ENCODE assay signal across 10 cellular contexts in genomic region chr3:94069242-94069813, GRCh38. TPM values are rescaled to one million over a fixed set of nuclear protein-coding genes. Genes with fewer than 3 reads are reported as not detected.
DNase-seq lines count a peak whose midpoint lies in the region; ATAC-seq and TF ChIP-seq lines count a peak whose summit lies in the region.
"Had no signal": no experiment of that assay in that cellular context is flagged by ENCODE, and none has a peak within 500 bp of the region (broad histone marks: within the 10 kb centered on the region; RNA-seq: fewer than 3 reads in every experiment).

No MANE protein-coding gene starts in this region.

- TF ChIP-seq POLR2A in suprapubic skin (IDR thresholded peaks at IDR 0.05), result no peak
- TF ChIP-seq POLR2A in lower leg skin (IDR thresholded peaks at IDR 0.05), result no peak

- H3K27me3 ChIP-seq in suprapubic skin, result no peaks in the 10 kb centered on the region

- H3K4me3 ChIP-seq in fibroblast of mammary gland (ENCODE audit: control insufficient read depth, low read depth, low read length) (no peak overlapping the region), suprapubic skin (no peak overlapping the region), lower leg skin (ENCODE audit: low read depth, poor library complexity, severe bottlenecking) (no peak overlapping the region)

- WGBS in suprapubic skin, result 53% methylated on average over 4 of the region's 4 CpGs
- WGBS in lower leg skin, 2 donors, result 42 to 53% methylated on average over 4 of the region's 4 CpGs

- no peak overlapping the region for H3K27ac ChIP-seq in suprapubic skin

- DNase-seq in natural killer cell (no peak), RPMI7951 (ENCODE audit: low read depth) (peak; percentile 19), fibroblast of mammary gland (ENCODE audit: low read depth) (peak; percentile 49), suprapubic skin (ENCODE audit: low spot score in 2 of 2) (no peak), lower leg skin (ENCODE audit: low spot score in 2 of 2) (no peak)
- DNase-seq in natural killer cell treated with Interleukin-12 subunit alpha and Interleukin-12 subunit beta and Interleukin-15 and Interleukin-18, amount 100 ng/mL, for 72 hours (ENCODE audit: low spot score), result no peak

- TF ChIP-seq CTCF in natural killer cell (IDR thresholded peaks at IDR 0.05) (peak; percentile 76), fibroblast of mammary gland (conservative IDR thresholded peaks at IDR 0.05; ENCODE audit: control insufficient read depth, insufficient read depth, low read depth, low read length) (peak; percentile 56), suprapubic skin (IDR thresholded peaks at IDR 0.05) (peak; percentile 2 to 38), lower leg skin (IDR thresholded peaks at IDR 0.05) (no peak)

- H3K27ac Mint-ChIP-seq in natural killer cell, result peak overlapping the region; percentile 46 to 67
- H3K27ac Mint-ChIP-seq in natural killer cell treated with Interleukin-12 subunit alpha and Interleukin-12 subunit beta and Interleukin-15 and Interleukin-18, amount 100 ng/mL, for 72 hours, result peak overlapping the region in 1 of 2 donors; percentile 68
- H3K27ac Mint-ChIP-seq: dendritic cell treated with granulocyte-macrophage colony-stimulating factor and Interleukin-4, amounts not matched to agents 40 ng/mL and 50 ng/mL, for 4 days had no signal

- peaks cover 15% of the 10 kb centered on the region for H3K4me1 ChIP-seq in suprapubic skin

- H3K4me1 Mint-ChIP-seq in natural killer cell, result peaks cover 61 to 62% of the 10 kb centered on the region in 2 donors
- peaks cover 53 to 65% of the 10 kb centered on the region in 2 donors for H3K4me1 Mint-ChIP-seq in natural killer cell treated with Interleukin-12 subunit alpha and Interleukin-12 subunit beta and Interleukin-15 and Interleukin-18, amount 100 ng/mL, for 72 hours (ENCODE audit: low read depth in 2 of 2)

- H3K9me3 ChIP-seq in suprapubic skin, result no peaks in the 10 kb centered on the region

- H3K36me3 ChIP-seq in suprapubic skin, result peaks cover 12% of the 10 kb centered on the region

- peaks cover 0 to 3% of the 10 kb centered on the region in 2 donors for H3K9me3 Mint-ChIP-seq in natural killer cell
- no peaks in the 10 kb centered on the region for H3K9me3 Mint-ChIP-seq in natural killer cell treated with Interleukin-12 subunit alpha and Interleukin-12 subunit beta and Interleukin-15 and Interleukin-18, amount 100 ng/mL, for 72 hours

- TF ChIP-seq EP300 in suprapubic skin (IDR thresholded peaks at IDR 0.05), result no peak

- peaks cover 9% of the 10 kb centered on the region for H3K36me3 Mint-ChIP-seq in natural killer cell
- H3K36me3 Mint-ChIP-seq in natural killer cell treated with Interleukin-12 subunit alpha and Interleukin-12 subunit beta and Interleukin-15 and Interleukin-18, amount 100 ng/mL, for 72 hours, result peaks cover 35% of the 10 kb centered on the region

- ATAC-seq in natural killer cell (peak in 1 of 3 donors; percentile 39), GM21576 (IDR thresholded peaks at IDR 0.05; ENCODE audit: unreplicated experiment) (no peak), GM19455 (IDR thresholded peaks at IDR 0.05; ENCODE audit: unreplicated experiment) (no peak)
- ATAC-seq in natural killer cell treated with Interleukin-12 subunit alpha and Interleukin-12 subunit beta and Interleukin-15 and Interleukin-18, amount 100 ng/mL, for 72 hours, result no peak

- intact Hi-C loops in natural killer cell (cut with micrococcal nuclease) (loop anchor here (1.0 kb wide), 1 partner anchor 65 kb away; no protein-coding TSS in a partner anchor), lower leg skin (cut with DNase I; ENCODE audit: low total_unique reads) (no loop called here)

- H3K4me3 Mint-ChIP-seq in natural killer cell, result no peak overlapping the region
- no peak overlapping the region for H3K4me3 Mint-ChIP-seq in natural killer cell treated with Interleukin-12 subunit alpha and Interleukin-12 subunit beta and Interleukin-15 and Interleukin-18, amount 100 ng/mL, for 72 hours
- H3K4me3 Mint-ChIP-seq: dendritic cell treated with granulocyte-macrophage colony-stimulating factor and Interleukin-4, amounts not matched to agents 40 ng/mL and 50 ng/mL, for 4 days had no signal

- no peaks in the 10 kb centered on the region for H3K27me3 Mint-ChIP-seq in natural killer cell (ENCODE audit: low read depth in 2 of 2)
- H3K27me3 Mint-ChIP-seq in natural killer cell treated with Interleukin-12 subunit alpha and Interleukin-12 subunit beta and Interleukin-15 and Interleukin-18, amount 100 ng/mL, for 72 hours, result no peaks in the 10 kb centered on the region
- H3K27me3 Mint-ChIP-seq: dendritic cell treated with granulocyte-macrophage colony-stimulating factor and Interleukin-4, amounts not matched to agents 40 ng/mL and 50 ng/mL, for 4 days had no signal

RNA-seq across cellular contexts. Expression of gene NSUN3, which starts 6.5 kb away (rescaled TPM):
- total RNA-seq in natural killer cell (10 to 100 TPM; 24.0 to 32.4 (median 28.6) TPM), suprapubic skin (10 to 100 TPM in 1 of 4 donors, 1 to 10 TPM in 3; 6.8 to 18.6 (median 8.9) TPM), lower leg skin (10 to 100 TPM in 1 of 4 donors, 1 to 10 TPM in 3; 5.1 to 14.1 (median 8.6) TPM)
- total RNA-seq in natural killer cell treated with Interleukin-12 subunit alpha and Interleukin-12 subunit beta and Interleukin-15 and Interleukin-18, amount 100 ng/mL, for 72 hours, result 10 to 100 TPM; 20.4 to 22.3 TPM
- total RNA-seq in RPMI7951 (2014; rRNA removed; shearing (Covaris generic)), result 9.7 and 12.3 TPM in 2 replicates

RNA-seq across cellular contexts. Expression of gene DHFR2, which starts 6.6 kb away (rescaled TPM):
- total RNA-seq in natural killer cell (1 to 10 TPM; 2.5 to 5.0 (median 3.9) TPM), suprapubic skin (1 to 10 TPM; 1.6 to 6.3 (median 4.0) TPM), lower leg skin (1 to 10 TPM; 2.0 to 7.7 (median 5.3) TPM)
- 1 to 10 TPM; 4.7 to 5.0 TPM for total RNA-seq in natural killer cell treated with Interleukin-12 subunit alpha and Interleukin-12 subunit beta and Interleukin-15 and Interleukin-18, amount 100 ng/mL, for 72 hours
- total RNA-seq in RPMI7951 (2014; rRNA removed; shearing (Covaris generic)), result 4.0 and 4.6 TPM in 2 replicates

RNA-seq across cellular contexts. Expression of gene STX19, which starts 40.9 kb away (rescaled TPM):
- total RNA-seq in natural killer cell (not detected), suprapubic skin (1 to 10 TPM; 3.1 to 5.5 (median 4.3) TPM), lower leg skin (1 to 10 TPM; 1.3 to 6.8 (median 5.3) TPM)
- total RNA-seq in natural killer cell treated with Interleukin-12 subunit alpha and Interleukin-12 subunit beta and Interleukin-15 and Interleukin-18, amount 100 ng/mL, for 72 hours, result not detected
- total RNA-seq in RPMI7951 (2014; rRNA removed; shearing (Covaris generic)), result not detected in 2 replicates
- total RNA-seq: H1 had no signal

Comparison
In these comparisons a context has a peak if more than half of its experiments do, and no peak if none do; other contexts are left out.
1. DNase-seq: peak in RPMI7951 (single experiment) and fibroblast of mammary gland (single experiment); none in natural killer cell (single experiment), natural killer cell treated with Interleukin-12 subunit alpha and Interleukin-12 subunit beta and Interleukin-15 and Interleukin-18, amount 100 ng/mL, for 72 hours (single experiment), suprapubic skin (0 of 2) and lower leg skin (0 of 2).
2. CTCF ChIP-seq: peak in natural killer cell (single experiment), fibroblast of mammary gland (single experiment) and suprapubic skin (2 of 2); none in lower leg skin (0 of 3).